ENCODE assay signal across 1 cellular context in genomic region chr9:101569736-101570501, GRCh38.
TF ChIP-seq lines count a peak whose summit lies in the region.

No MANE protein-coding gene starts in this region.

TF ChIP-seq in GM23338, 12 proteins besides CTCF, POLR2A, EP300 and RAD21:
- TF ChIP-seq, protein P1, sequence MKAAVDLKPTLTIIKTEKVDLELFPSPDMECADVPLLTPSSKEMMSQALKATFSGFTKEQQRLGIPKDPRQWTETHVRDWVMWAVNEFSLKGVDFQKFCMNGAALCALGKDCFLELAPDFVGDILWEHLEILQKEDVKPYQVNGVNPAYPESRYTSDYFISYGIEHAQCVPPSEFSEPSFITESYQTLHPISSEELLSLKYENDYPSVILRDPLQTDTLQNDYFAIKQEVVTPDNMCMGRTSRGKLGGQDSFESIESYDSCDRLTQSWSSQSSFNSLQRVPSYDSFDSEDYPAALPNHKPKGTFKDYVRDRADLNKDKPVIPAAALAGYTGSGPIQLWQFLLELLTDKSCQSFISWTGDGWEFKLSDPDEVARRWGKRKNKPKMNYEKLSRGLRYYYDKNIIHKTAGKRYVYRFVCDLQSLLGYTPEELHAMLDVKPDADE (IDR thresholded peaks at IDR 0.05) = no peak
- no peak for TF ChIP-seq ZNF114 (CRISPR knock-in tag; IDR thresholded peaks at IDR 0.05)
